ENCODE assay signal across 18 cellular contexts in genomic region chr1:112296908-112297307, GRCh38.
DNase-seq lines count a peak whose midpoint lies in the region; ATAC-seq and TF ChIP-seq lines count a peak whose summit lies in the region.
"Had no signal": no experiment of that assay in that cellular context is flagged by ENCODE, and none has a peak within 500 bp of the region (broad histone marks: within the 10 kb centered on the region; RNA-seq: fewer than 3 reads in every experiment).

No MANE protein-coding gene starts in this region.

- no peak overlapping the region for H3K4me2 ChIP-seq in fibroblast of lung (ENCODE audit: extremely low read depth, insufficient read depth, low read length)
- H3K4me2 ChIP-seq: GM23338 had no signal

- no peaks in the 10 kb centered on the region for H3K27me3 ChIP-seq in A673 (replicated peaks; ENCODE audit: insufficient read depth, low read depth, low read length, poor library complexity)
- H3K27me3 ChIP-seq in fibroblast of lung (ENCODE audit: control insufficient read depth, insufficient read depth, low read length), result no peaks in the 10 kb centered on the region
- H3K27me3 ChIP-seq: esophagus muscularis mucosa, vagina had no signal

- POLR2A ChIA-PET in A673 (lab: Charles Lee; ENCODE audit: low non-redundant PET), result no interaction called here

- no peak overlapping the region for H3K27ac ChIP-seq in A673 (ENCODE audit: low read depth, low read length, poor library complexity, severe bottlenecking)
- H3K27ac ChIP-seq in fibroblast of lung (ENCODE audit: insufficient read depth, low read length), result no peak overlapping the region
- no peak overlapping the region for H3K27ac ChIP-seq in substantia nigra (ENCODE audit: low read depth, low read length, poor library complexity, severe bottlenecking)
- H3K27ac ChIP-seq: esophagus muscularis mucosa, spleen, vagina had no signal

- H3K4me3 Mint-ChIP-seq in immature natural killer cell, result no peak overlapping the region
- H3K4me3 Mint-ChIP-seq: activated naive CD4-positive, alpha-beta T cell treated with anti-CD3 and anti-CD28 coated beads for 36 hours; CD8-positive, alpha-beta T cell; GM23338 had no signal

- CTCF ChIA-PET in A673 (lab: Charles Lee), result no interaction called here

- no peak overlapping the region for H3K27ac Mint-ChIP-seq in immature natural killer cell
- H3K27ac Mint-ChIP-seq: activated naive CD4-positive, alpha-beta T cell treated with anti-CD3 and anti-CD28 coated beads for 36 hours; CD8-positive, alpha-beta T cell; GM23338 had no signal

- H3K9me3 ChIP-seq in A673 (ENCODE audit: low read depth, low read length, poor library complexity, severe bottlenecking) (no peaks in the 10 kb centered on the region), fibroblast of lung (ENCODE audit: control insufficient read depth, insufficient read depth, low read depth, low read length) (no peaks in the 10 kb centered on the region)
- H3K9me3 ChIP-seq: esophagus muscularis mucosa, vagina had no signal

- no TSS peak for BruUV-seq in A673 (replicated peaks; lab: Mats Ljungman, UMichigan)

- intact Hi-C loops in A673 (cut with micrococcal nuclease; ENCODE audit: unreplicated experiment), result no loop called here

- H3K9me3 Mint-ChIP-seq in immature natural killer cell, result no peaks in the 10 kb centered on the region

- H3K27me3 Mint-ChIP-seq in immature natural killer cell (ENCODE audit: low read depth in 3 of 3), result peaks cover 4 to 11% (median 11%) of the 10 kb centered on the region in 3 donors

- H3K4me1 Mint-ChIP-seq in immature natural killer cell, result no peaks in the 10 kb centered on the region

- ATAC-seq in GM21825 (IDR thresholded peaks at IDR 0.05; ENCODE audit: unreplicated experiment), result no peak
- ATAC-seq: CD8-positive, alpha-beta T cell; GM23338 had no signal

- H4K20me1 ChIP-seq in fibroblast of lung (ENCODE audit: control insufficient read depth, extremely low read depth, insufficient read depth, low read length), result no peaks in the 10 kb centered on the region

- DNase-seq in A673 (ENCODE audit: low spot score), result peak; percentile 10
- peak; percentile 12 for DNase-seq in H4 (ENCODE audit: low spot score)
- DNase-seq in NCI-H748 treated with DMSO at 0.1 percent for 48 hours (lab: John Stamatoyannopoulos, UW), result peak; percentile 10
- DNase-seq in fibroblast of lung (ENCODE audit: low read depth in 2 of 2), result peak; percentile 11 to 66
- no peak for DNase-seq in immature natural killer cell
- DNase-seq in islet precursor cell, result no peak
- DNase-seq in substantia nigra (lab: John Stamatoyannopoulos, UW), result no peak
- DNase-seq: ACHN; activated naive CD4-positive, alpha-beta T cell treated with anti-CD3 and anti-CD28 coated beads for 36 hours; activated T-cell treated with anti-CD3 and anti-CD28 coated beads for 4 hours; CD8-positive, alpha-beta T cell; effector memory CD4-positive, alpha-beta T cell; spleen; stimulated activated CD4-positive, alpha-beta T cell treated with anti-CD3 and anti-CD28 coated beads, Interleukin-4, amount 100 ng/mL, for 4 hours had no signal

- TF ChIP-seq CTCF in A673 (conservative IDR thresholded peaks at IDR 0.05; ENCODE audit: low read depth, low read length) (no peak), fibroblast of lung (conservative IDR thresholded peaks at IDR 0.05 in 1 of 2, IDR thresholded peaks at IDR 0.05 in 1 of 2; ENCODE audit: low read depth in 1 of 2, low read length in 2 of 2) (no peak)

- H3K36me3 Mint-ChIP-seq in immature natural killer cell, result no peaks in the 10 kb centered on the region
- H3K36me3 Mint-ChIP-seq: CD8-positive, alpha-beta T cell had no signal

- no peak overlapping the region for H3K9ac ChIP-seq in fibroblast of lung (ENCODE audit: insufficient read depth, low read length)

- no peaks in the 10 kb centered on the region for H3K79me2 ChIP-seq in fibroblast of lung (ENCODE audit: control insufficient read depth, insufficient read depth, low read length)

- H3K36me3 ChIP-seq in A673 (ENCODE audit: insufficient read depth, low read length, poor library complexity, severe bottlenecking) (no peaks in the 10 kb centered on the region), fibroblast of lung (ENCODE audit: control insufficient read depth, insufficient read depth, low read length) (no peaks in the 10 kb centered on the region)
- H3K36me3 ChIP-seq: esophagus muscularis mucosa, spleen, vagina had no signal

- H3K4me1 ChIP-seq in A673 (ENCODE audit: insufficient read depth, low read length, poor library complexity, severe bottlenecking) (no peaks in the 10 kb centered on the region), fibroblast of lung (ENCODE audit: control insufficient read depth, extremely low read depth, insufficient read depth, low read length) (no peaks in the 10 kb centered on the region)
- H3K4me1 ChIP-seq: esophagus muscularis mucosa, spleen, vagina had no signal

- H2AFZ ChIP-seq in fibroblast of lung (ENCODE audit: low read length), result no peak overlapping the region
- H2AFZ ChIP-seq: GM23338 had no signal

- H3K4me3 ChIP-seq in A673 (ENCODE audit: low read depth, low read length, poor library complexity, severe bottlenecking) (no peak overlapping the region), fibroblast of lung (replicated peaks in 1 of 4; ENCODE audit: control extremely low read depth in 1 of 4, insufficient read depth in 1 of 4, low read depth in 3 of 4, low read length in 4 of 4) (no peak overlapping the region)
- H3K4me3 ChIP-seq: esophagus muscularis mucosa, GM23338, spleen, vagina had no signal

Comparison
In these comparisons a context has a peak if more than half of its experiments do, and no peak if none do; other contexts are left out.
1. DNase-seq: peak in A673 (single experiment), H4 (single experiment), NCI-H748 treated with DMSO at 0.1 percent for 48 hours (single experiment) and fibroblast of lung (2 of 2); none in immature natural killer cell (0 of 3), islet precursor cell (single experiment) and substantia nigra (0 of 49).